ENCODE assay signal across 8 cellular contexts in the genomic region with DNA sequence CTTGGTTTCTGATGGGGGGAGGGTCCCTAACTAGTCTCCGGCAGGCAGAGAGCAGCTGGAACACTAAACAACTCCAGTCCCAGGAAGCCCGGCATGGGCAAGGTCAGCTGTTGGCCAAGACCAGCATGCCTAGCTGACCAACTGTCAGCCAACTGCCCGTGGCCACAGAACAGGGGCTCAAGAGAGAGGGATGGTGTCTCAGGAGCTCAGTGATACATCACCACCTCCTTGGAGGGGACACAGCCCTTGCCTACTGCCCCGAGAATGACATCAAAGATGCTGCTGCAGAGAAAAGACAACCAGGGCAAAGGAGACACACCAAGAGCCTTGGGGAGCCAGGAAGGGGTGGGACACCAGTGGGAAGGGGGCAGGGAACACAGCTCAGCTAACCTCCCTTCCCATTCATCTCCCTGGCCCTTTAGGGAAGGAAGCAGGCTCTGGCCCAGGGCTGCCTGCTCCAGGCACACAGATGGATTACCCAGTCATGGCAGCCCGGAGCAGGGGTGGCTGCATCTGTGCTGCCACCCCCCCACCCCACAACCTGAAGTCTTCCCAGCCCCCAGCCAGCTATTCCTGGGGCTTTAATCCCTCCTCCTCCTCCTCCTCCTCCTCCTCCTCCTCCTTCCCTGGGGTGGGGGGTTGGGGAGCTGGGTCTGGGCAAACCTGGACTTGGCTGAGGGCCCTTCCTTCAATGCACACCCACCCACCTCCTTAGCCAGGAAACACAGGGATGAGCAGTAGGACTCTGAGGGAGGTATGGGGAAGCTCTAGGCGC. TPM values are rescaled to one million over a fixed set of nuclear protein-coding genes. Genes with fewer than 3 reads are reported as not detected.
DNase-seq lines count a peak whose midpoint lies in the region; ATAC-seq and TF ChIP-seq lines count a peak whose summit lies in the region.

No MANE protein-coding gene starts in this region.

- peak overlapping the region in 9 of 10 donors; percentile 51 to 84 (median 71) for H3K4me3 ChIP-seq in heart right ventricle
- H3K4me3 ChIP-seq in rectal smooth muscle tissue (ENCODE audit: low read length): peak overlapping the region; percentile 89

- peaks cover 0 to 41% (median 15%) of the 10 kb centered on the region in 9 donors for H3K4me1 ChIP-seq in heart right ventricle
- H3K4me1 ChIP-seq in rectal smooth muscle tissue (ENCODE audit: control insufficient read depth, insufficient read depth, low read length): no peaks in the 10 kb centered on the region

- H3K36me3 ChIP-seq in heart right ventricle (no peaks in the 10 kb centered on the region), rectal smooth muscle tissue (ENCODE audit: control insufficient read depth, insufficient read depth, low read length) (no peaks in the 10 kb centered on the region)

- CTCF ChIA-PET in T-cell (lab: Charles Lee): interaction anchor here in 1 of 2 donors (0.6 to 0.7 kb wide), 2 partner anchors 9 to 51 kb away, joined by 4 read pairs; no protein-coding TSS in a partner anchor

- H3K27me3 Mint-ChIP-seq in T-cell: peaks cover 0 to 15% of the 10 kb centered on the region in 2 donors

- peak; percentile 24 for DNase-seq in EH (ENCODE audit: low read depth)
- peak in 1 of 34 experiments; percentile 15 for DNase-seq in T-cell
- DNase-seq in heart right ventricle: no peak
- DNase-seq in NOMO-1 treated with DMSO at 0.1 percent for 48 hours (lab: John Stamatoyannopoulos, UW; ENCODE audit: unreplicated experiment): no peak
- DNase-seq in HuH-7 (ENCODE audit: low spot score): no peak
- DNase-seq in NCI-H526 treated with DMSO at 0.1 percent for 48 hours (lab: John Stamatoyannopoulos, UW): no peak
- no peak for DNase-seq in effector CD4-positive, alpha-beta T cell

- POLR2A ChIA-PET in T-cell (lab: Charles Lee): interaction anchor here in 1 of 2 donors (0.5 kb wide), 1 partner anchor 381 kb away, joined by 5 read pairs; no protein-coding TSS in a partner anchor

- intact Hi-C loops in heart right ventricle (cut with DNase I): loop anchor here in 2 of 10 donors (5.0 kb wide), 2 partner anchors 38 to 67 kb away; no protein-coding TSS in a partner anchor

- no peak overlapping the region for H3K9ac ChIP-seq in rectal smooth muscle tissue (ENCODE audit: low read length)

- no peaks in the 10 kb centered on the region for H3K9me3 ChIP-seq in heart right ventricle

- ATAC-seq in T-cell (replicated peaks in 1 of 4): no peak
- ATAC-seq in heart right ventricle: no peak

- H3K27me3 ChIP-seq in heart right ventricle: peaks cover 0 to 14% (median 0%) of the 10 kb centered on the region in 7 donors
- no peaks in the 10 kb centered on the region for H3K27me3 ChIP-seq in rectal smooth muscle tissue (ENCODE audit: control insufficient read depth, insufficient read depth, low read length)

- H3K27ac ChIP-seq in heart right ventricle: peak overlapping the region in 5 of 10 donors; percentile 50 to 87 (median 75)
- no peak overlapping the region for H3K27ac ChIP-seq in rectal smooth muscle tissue (ENCODE audit: low read depth, low read length)

- no peaks in the 10 kb centered on the region for H3K36me3 Mint-ChIP-seq in T-cell

- WGBS in heart right ventricle, 2 donors: 64 to 70% methylated on average over 6 of the region's 6 CpGs

- peak overlapping the region; percentile 41 to 93 (median 41) for H3K4me3 Mint-ChIP-seq in T-cell

- peaks cover 5 to 13% (median 6%) of the 10 kb centered on the region in 3 donors for H3K4me1 Mint-ChIP-seq in T-cell

- TF ChIP-seq CTCF in heart right ventricle (IDR thresholded peaks at IDR 0.05): no peak

- no peaks in the 10 kb centered on the region for H3K9me3 Mint-ChIP-seq in T-cell

- H3K27ac Mint-ChIP-seq in T-cell: peak overlapping the region in 1 of 2 donors; percentile 49

RNA-seq across cellular contexts. Expression of gene BIN1, which starts 1.9 kb away (rescaled TPM):
- total RNA-seq in T-cell: 100 to 1,000 TPM; 144 to 172 (median 151) TPM
- 10 to 100 TPM; 11.9 to 21.7 (median 16.5) TPM for total RNA-seq in heart right ventricle
- polyA plus RNA-seq in heart right ventricle: 10 to 100 TPM in 1 of 2 donors, 1 to 10 TPM in 1; 8.4 to 10.9 TPM

Comparison
In these comparisons a context has a peak if more than half of its experiments do, and no peak if none do; other contexts are left out.
1. RNA of gene BIN1, which starts 1.9 kb away (total RNA-seq): 144 to 172 TPM in T-cell; 11.9 to 21.7 TPM in heart right ventricle; every median in the first group is over 4 times any median in the second.